ENCODE assay signal across 9 cellular contexts in the genomic region with DNA sequence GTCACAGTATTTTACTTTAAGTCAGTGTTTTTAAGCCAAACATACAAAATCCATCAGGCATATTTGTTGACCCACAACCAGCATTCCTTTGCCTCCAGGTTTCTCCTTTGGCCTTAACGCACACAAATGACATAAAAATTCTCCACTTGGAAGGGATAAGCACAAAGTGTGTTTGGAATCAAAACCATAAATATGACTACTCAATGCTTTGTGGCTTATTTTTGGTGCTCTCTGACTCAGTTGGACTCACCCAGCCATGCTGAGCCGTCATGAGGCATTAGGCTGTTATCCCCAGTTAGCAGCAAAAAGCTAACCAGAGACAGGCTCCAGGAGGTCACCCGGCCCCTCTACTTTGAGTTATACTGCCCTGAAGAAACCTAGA. TPM values are rescaled to one million over a fixed set of nuclear protein-coding genes. Genes with fewer than 3 reads are reported as not detected.
DNase-seq lines count a peak whose midpoint lies in the region; ATAC-seq and TF ChIP-seq lines count a peak whose summit lies in the region.
"Had no signal": no experiment of that assay in that cellular context is flagged by ENCODE, and none has a peak within 500 bp of the region (broad histone marks: within the 10 kb centered on the region; RNA-seq: fewer than 3 reads in every experiment).

No MANE protein-coding gene starts in this region.

- H3K9me3 ChIP-seq in tibial artery: no peaks in the 10 kb centered on the region

- H3K27me3 ChIP-seq in tibial artery: no peaks in the 10 kb centered on the region

- H3K4me1 ChIP-seq in tibial artery: peaks cover 0 to 56% (median 45%) of the 10 kb centered on the region in 4 donors

- peak overlapping the region; percentile 85 to 89 for H3K27ac ChIP-seq in tibial artery

- no peak for DNase-seq in activated T-cell treated with anti-CD3 and anti-CD28 coated beads, Interleukin-2, amount 50 U/mL, for 24 hours
- no peak for DNase-seq in activated T-cell treated with anti-CD3 and anti-CD28 coated beads for 4 hours
- no peak for DNase-seq in activated naive CD8-positive, alpha-beta T cell treated with anti-CD3 and anti-CD28 coated beads, Interleukin-2, amount 10 ng/mL, durations not matched to agents 7 days and 5 days
- peak; percentile 72 for DNase-seq in kidney tubule cell (ENCODE audit: low spot score)
- DNase-seq in tibial artery: no peak
- no peak for DNase-seq in DMS 273 (lab: John Stamatoyannopoulos, UW; ENCODE audit: unreplicated experiment)
- no peak for DNase-seq in NCI-H2196 (lab: John Stamatoyannopoulos, UW; ENCODE audit: unreplicated experiment)
- no peak for DNase-seq in middle frontal gyrus (ENCODE audit: extremely low spot score, low spot score)

- peak overlapping the region; percentile 94 for H3K27ac Mint-ChIP-seq in activated T-cell treated with anti-CD3 and anti-CD28 coated beads, Interleukin-2, amount 50 U/mL, for 24 hours
- H3K27ac Mint-ChIP-seq in activated naive CD8-positive, alpha-beta T cell treated with anti-CD3 and anti-CD28 coated beads, Interleukin-2, amount 10 ng/mL, durations not matched to agents 7 days and 5 days: peak overlapping the region; percentile 96

- peak overlapping the region; percentile 70 to 89 for H3K4me3 ChIP-seq in tibial artery

- H3K4me1 Mint-ChIP-seq in activated T-cell treated with anti-CD3 and anti-CD28 coated beads, Interleukin-2, amount 50 U/mL, for 24 hours (ENCODE audit: low read depth): peaks cover 75% of the 10 kb centered on the region
- peaks cover 55% of the 10 kb centered on the region for H3K4me1 Mint-ChIP-seq in activated naive CD8-positive, alpha-beta T cell treated with anti-CD3 and anti-CD28 coated beads, Interleukin-2, amount 10 ng/mL, durations not matched to agents 7 days and 5 days

- peaks cover 25% of the 10 kb centered on the region for H3K36me3 Mint-ChIP-seq in activated T-cell treated with anti-CD3 and anti-CD28 coated beads, Interleukin-2, amount 50 U/mL, for 24 hours (ENCODE audit: low read depth)
- H3K36me3 Mint-ChIP-seq in activated naive CD8-positive, alpha-beta T cell treated with anti-CD3 and anti-CD28 coated beads, Interleukin-2, amount 10 ng/mL, durations not matched to agents 7 days and 5 days: peaks cover 3% of the 10 kb centered on the region

- ATAC-seq in activated naive CD8-positive, alpha-beta T cell treated with anti-CD3 and anti-CD28 coated beads, Interleukin-2, amount 10 ng/mL, durations not matched to agents 7 days and 5 days (ENCODE audit: low read depth): no peak

- H3K9me3 Mint-ChIP-seq in activated T-cell treated with anti-CD3 and anti-CD28 coated beads, Interleukin-2, amount 50 U/mL, for 24 hours: no peaks in the 10 kb centered on the region
- H3K9me3 Mint-ChIP-seq in activated naive CD8-positive, alpha-beta T cell treated with anti-CD3 and anti-CD28 coated beads, Interleukin-2, amount 10 ng/mL, durations not matched to agents 7 days and 5 days: no peaks in the 10 kb centered on the region

- no peaks in the 10 kb centered on the region for H3K27me3 Mint-ChIP-seq in activated T-cell treated with anti-CD3 and anti-CD28 coated beads, Interleukin-2, amount 50 U/mL, for 24 hours
- no peaks in the 10 kb centered on the region for H3K27me3 Mint-ChIP-seq in activated naive CD8-positive, alpha-beta T cell treated with anti-CD3 and anti-CD28 coated beads, Interleukin-2, amount 10 ng/mL, durations not matched to agents 7 days and 5 days

- TF ChIP-seq CTCF in tibial artery (IDR thresholded peaks at IDR 0.05): no peak

- peak overlapping the region; percentile 95 for H3K4me3 Mint-ChIP-seq in activated T-cell treated with anti-CD3 and anti-CD28 coated beads, Interleukin-2, amount 50 U/mL, for 24 hours
- peak overlapping the region; percentile 98 for H3K4me3 Mint-ChIP-seq in activated naive CD8-positive, alpha-beta T cell treated with anti-CD3 and anti-CD28 coated beads, Interleukin-2, amount 10 ng/mL, durations not matched to agents 7 days and 5 days

- intact Hi-C loops in tibial artery (cut with DNase I; ENCODE audit: low total_unique reads): loop anchor here (10.0 kb wide), 1 partner anchor 454 kb away; no protein-coding TSS in a partner anchor

- POLR2A ChIA-PET in activated naive CD8-positive, alpha-beta T cell treated with anti-CD3 and anti-CD28 coated beads, Interleukin-2, amount 10 ng/mL, durations not matched to agents 7 days and 5 days (lab: Charles Lee): no interaction called here

- peaks cover 0 to 11% (median 0%) of the 10 kb centered on the region in 3 donors for H3K36me3 ChIP-seq in tibial artery

RNA-seq across cellular contexts. Expression of a gene that starts 0.9 kb away (rescaled TPM):
- 10 to 100 TPM; 22.9 to 23.2 TPM for total RNA-seq in activated naive CD8-positive, alpha-beta T cell treated with anti-CD3 and anti-CD28 coated beads, Interleukin-2, amount 10 ng/mL, durations not matched to agents 7 days and 5 days

RNA-seq across cellular contexts. Expression of a gene that starts 2.5 kb away (rescaled TPM):
- 10 to 100 TPM; 11.5 to 12.7 TPM for total RNA-seq in activated naive CD8-positive, alpha-beta T cell treated with anti-CD3 and anti-CD28 coated beads, Interleukin-2, amount 10 ng/mL, durations not matched to agents 7 days and 5 days

RNA-seq across cellular contexts. Expression of a gene that starts 27.1 kb away (rescaled TPM):
- not detected for total RNA-seq in activated naive CD8-positive, alpha-beta T cell treated with anti-CD3 and anti-CD28 coated beads, Interleukin-2, amount 10 ng/mL, durations not matched to agents 7 days and 5 days

RNA-seq across cellular contexts. Expression of a gene that starts 27.2 kb away (rescaled TPM):
- 1 to 10 TPM; 2.8 to 4.1 TPM for total RNA-seq in activated naive CD8-positive, alpha-beta T cell treated with anti-CD3 and anti-CD28 coated beads, Interleukin-2, amount 10 ng/mL, durations not matched to agents 7 days and 5 days
- total RNA-seq: G401 had no signal

RNA-seq across cellular contexts. Expression of a gene that starts 34.6 kb away (rescaled TPM):
- 100 to 1,000 TPM; 153 TPM for total RNA-seq in activated naive CD8-positive, alpha-beta T cell treated with anti-CD3 and anti-CD28 coated beads, Interleukin-2, amount 10 ng/mL, durations not matched to agents 7 days and 5 days
